ENCODE assay signal across 22 cellular contexts in genomic region chr20:10935658-10936057, GRCh38.
DNase-seq lines count a peak whose midpoint lies in the region; ATAC-seq and TF ChIP-seq lines count a peak whose summit lies in the region.
"Had no signal": no experiment of that assay in that cellular context is flagged by ENCODE, and none has a peak within 500 bp of the region (broad histone marks: within the 10 kb centered on the region; RNA-seq: fewer than 3 reads in every experiment).

No MANE protein-coding gene starts in this region.

- H3K27me3 ChIP-seq in heart right ventricle (no peaks in the 10 kb centered on the region), right cardiac atrium (ENCODE audit: control insufficient read depth, insufficient read depth) (no peaks in the 10 kb centered on the region)
- no peaks in the 10 kb centered on the region for H3K27me3 ChIP-seq in CD8-positive, alpha-beta memory T cell (ENCODE audit: insufficient read depth, low read length, poor library complexity, severe bottlenecking)

- H3K4me1 ChIP-seq in heart right ventricle (peaks cover 0 to 26% (median 7%) of the 10 kb centered on the region in 9 donors), right cardiac atrium (ENCODE audit: control insufficient read depth, insufficient read depth, low read length) (no peaks in the 10 kb centered on the region)
- H3K4me1 ChIP-seq in CD8-positive, alpha-beta memory T cell (ENCODE audit: insufficient read depth, low read length), result no peaks in the 10 kb centered on the region

- WGBS in heart right ventricle, 2 donors, result 49 to 53% methylated on average over 4 of the region's 4 CpGs
- 40% methylated on average over 4 of the region's 4 CpGs for WGBS in right cardiac atrium

- POLR2A ChIA-PET in CD8-positive, alpha-beta memory T cell (lab: Charles Lee), result no interaction called here

- H3K36me3 Mint-ChIP-seq in CD8-positive, alpha-beta memory T cell, result no peaks in the 10 kb centered on the region
- H3K36me3 Mint-ChIP-seq: CD14-positive monocyte had no signal

- H3K9me3 ChIP-seq in heart right ventricle (peaks cover 0 to 16% (median 0%) of the 10 kb centered on the region in 11 donors), right cardiac atrium (ENCODE audit: control insufficient read depth, low read length) (no peaks in the 10 kb centered on the region)
- no peaks in the 10 kb centered on the region for H3K9me3 ChIP-seq in CD8-positive, alpha-beta memory T cell (ENCODE audit: low read length)

- no peaks in the 10 kb centered on the region for H3K4me1 Mint-ChIP-seq in CD8-positive, alpha-beta memory T cell
- H3K4me1 Mint-ChIP-seq: B cell, CD14-positive monocyte, H9 had no signal

- H3K4me3 Mint-ChIP-seq in CD8-positive, alpha-beta memory T cell, result no peak overlapping the region
- H3K4me3 Mint-ChIP-seq: B cell, CD14-positive monocyte, H9, HFFc6 had no signal

- H3K4me3 ChIP-seq in heart right ventricle (no peak overlapping the region), right cardiac atrium (ENCODE audit: low read length) (no peak overlapping the region)
- H3K4me3 ChIP-seq in CD8-positive, alpha-beta memory T cell (ENCODE audit: low read length), result no peak overlapping the region
- H3K4me3 ChIP-seq: GM23248 had no signal

- H3K9me3 Mint-ChIP-seq in CD8-positive, alpha-beta memory T cell, result peaks cover 0 to 6% (median 4%) of the 10 kb centered on the region in 5 donors
- H3K9me3 Mint-ChIP-seq: H9, HFFc6 had no signal

- ATAC-seq in heart right ventricle, result peak in 7 of 8 donors; percentile 22 to 86 (median 60)
- no peak for ATAC-seq in Right ventricle myocardium superior (ENCODE audit: poor library complexity)
- ATAC-seq in right cardiac atrium, result peak; percentile 64 to 71

- peaks cover 0 to 1% of the 10 kb centered on the region in 2 donors for H3K27me3 Mint-ChIP-seq in CD8-positive, alpha-beta memory T cell
- H3K27me3 Mint-ChIP-seq: B cell had no signal

- H3K27ac Mint-ChIP-seq in CD8-positive, alpha-beta memory T cell, result no peak overlapping the region
- H3K27ac Mint-ChIP-seq: B cell, CD14-positive monocyte, H9, HFFc6 had no signal

- no peak for TF ChIP-seq CTCF in heart right ventricle (IDR thresholded peaks at IDR 0.05)

- H3K27ac ChIP-seq in heart right ventricle (peak overlapping the region in 4 of 10 donors; percentile 14 to 65 (median 32)), right cardiac atrium (ENCODE audit: low read length) (no peak overlapping the region)
- no peak overlapping the region for H3K27ac ChIP-seq in CD8-positive, alpha-beta memory T cell (ENCODE audit: low read depth, low read length)
- H3K27ac ChIP-seq: GM23248 had no signal

- DNase-seq in heart right ventricle, result peak in 1 of 2 donors; percentile 14
- DNase-seq in Right ventricle myocardium superior, result no peak
- peak; percentile 77 for DNase-seq in dermis blood vessel endothelial cell
- DNase-seq in right cardiac atrium, result no peak
- DNase-seq in CD8-positive, alpha-beta memory T cell, result no peak
- DNase-seq in NOMO-1 treated with dmso at 0.1 percent for 144 hours (lab: John Stamatoyannopoulos, UW; ENCODE audit: unreplicated experiment), result no peak
- DNase-seq in AG08396 (ENCODE audit: low spot score), result no peak
- DNase-seq: 8988T, EL, GM23248, H9, HFFc6, KG1, NCI-H1092, NCI-H1436, NCI-H187 treated with DMSO at 0.1 percent for 48 hours, NCI-H2107, NCI-H446 treated with DMSO at 0.1 percent for 48 hours, NCI-H526 treated with DMSO at 0.1 percent for 48 hours, SHP77 had no signal

- no peaks in the 10 kb centered on the region for H3K36me3 ChIP-seq in heart right ventricle
- no peaks in the 10 kb centered on the region for H3K36me3 ChIP-seq in CD8-positive, alpha-beta memory T cell (ENCODE audit: insufficient read depth, low read length)

- intact Hi-C loops in heart right ventricle (cut with DNase I) (no loop called here), Right ventricle myocardium superior (cut with DNase I) (no loop called here), right cardiac atrium (cut with DNase I) (no loop called here)

- CTCF ChIA-PET in CD8-positive, alpha-beta memory T cell (lab: Charles Lee), result no interaction called here
